In the genomic region with DNA sequence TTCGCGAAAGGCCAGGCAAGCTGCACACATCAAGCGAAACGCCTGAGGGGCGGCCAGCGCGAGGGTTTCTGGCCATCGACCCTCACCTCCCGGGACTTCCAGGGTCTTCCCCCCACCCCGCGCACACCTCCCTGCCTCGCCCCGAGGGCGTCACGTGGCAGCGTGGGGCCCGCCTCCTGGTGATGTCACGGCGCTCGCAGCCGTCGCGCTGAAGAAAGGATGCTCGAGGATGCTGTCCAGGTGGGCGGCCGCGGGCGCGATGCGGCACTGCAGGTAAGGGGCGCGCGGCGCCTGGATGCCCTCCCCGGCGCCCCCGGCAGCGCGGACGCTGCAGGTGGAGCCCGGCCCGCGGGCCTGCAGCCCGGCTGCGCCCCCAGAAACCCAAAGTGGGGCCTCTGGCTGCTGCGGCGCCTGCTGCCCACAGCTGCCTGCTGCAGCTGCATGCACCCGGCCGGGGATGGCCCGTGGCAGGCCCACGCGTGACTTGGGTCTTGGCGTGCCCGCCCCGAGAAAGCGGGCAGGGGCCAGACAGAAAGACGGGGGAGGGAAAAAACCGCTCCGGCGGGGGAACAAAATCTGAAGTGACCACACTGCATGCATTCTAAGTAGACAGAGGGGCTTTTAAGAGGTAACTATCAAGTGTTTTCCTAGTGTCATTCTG, we compare ENCODE assay signal across 8 cellular contexts. TPM values are rescaled to one million over a fixed set of nuclear protein-coding genes. Genes with fewer than 3 reads are reported as not detected.
DNase-seq lines count a peak whose midpoint lies in the region; ATAC-seq, FAIRE-seq and TF ChIP-seq lines count a peak whose summit lies in the region.

No MANE protein-coding gene starts in this region.

- peak; percentile 39 for DNase-seq in GM20000 (ENCODE audit: low spot score)
- peak; percentile 25 for DNase-seq in NCI-H774 (lab: John Stamatoyannopoulos, UW)
- DNase-seq in pancreas: peak in 2 of 6 donors; percentile 66 to 68
- no peak for DNase-seq in CD4-positive, alpha-beta T cell
- no peak for DNase-seq in RWPE1 (ENCODE audit: low spot score)
- no peak for DNase-seq in COLO829 (ENCODE audit: low spot score)

- H3K27me3 ChIP-seq in ACC112 (ENCODE audit: insufficient read depth, low read length) (no peaks in the 10 kb centered on the region), pancreas (peaks cover 0 to 9% (median 0%) of the 10 kb centered on the region in 4 donors)
- peaks cover 26% of the 10 kb centered on the region for H3K27me3 ChIP-seq in CD4-positive, alpha-beta T cell (ENCODE audit: control insufficient read depth, insufficient read depth, low read length)

- POLR2A ChIA-PET in CD4-positive, alpha-beta T cell (lab: Charles Lee): no interaction called here
- POLR2A ChIA-PET in RWPE1 (lab: Yijun Ruan, JAX; ENCODE audit: low non-redundant PET): no interaction called here

- ATAC-seq in esophagus mucosa: peak; percentile 49
- ATAC-seq in pancreas: peak in 3 of 4 donors; percentile 17 to 41 (median 28)
- no peak for ATAC-seq in CD4-positive, alpha-beta T cell (ENCODE audit: poor library complexity)

- no peak for FAIRE-seq in pancreas (lab: Jason Lieb, UNC)

- no peaks in the 10 kb centered on the region for H3K9me3 ChIP-seq in pancreas
- no peaks in the 10 kb centered on the region for H3K9me3 ChIP-seq in CD4-positive, alpha-beta T cell (ENCODE audit: control insufficient read depth, low read length)

- no peaks in the 10 kb centered on the region for H3K36me3 Mint-ChIP-seq in CD4-positive, alpha-beta T cell (ENCODE audit: low read depth)

- peaks cover 50% of the 10 kb centered on the region for H3K27me3 Mint-ChIP-seq in CD4-positive, alpha-beta T cell

- H3K79me2 ChIP-seq in ACC112 (ENCODE audit: control insufficient read depth, insufficient read depth, low read length, unreplicated experiment): peaks cover 2% of the 10 kb centered on the region

- no peak overlapping the region for H3K27ac Mint-ChIP-seq in CD4-positive, alpha-beta T cell

- H3K36me3 ChIP-seq in ACC112 (ENCODE audit: insufficient read depth, low read length) (no peaks in the 10 kb centered on the region), pancreas (no peaks in the 10 kb centered on the region)

- peak overlapping the region; percentile 89 for H3K27ac ChIP-seq in ACC112 (ENCODE audit: low read depth, low read length)
- no peak overlapping the region for H3K27ac ChIP-seq in pancreas
- H3K27ac ChIP-seq in CD4-positive, alpha-beta T cell (ENCODE audit: low read depth, low read length): no peak overlapping the region
- H3K27ac ChIP-seq in RWPE1: no peak overlapping the region

- intact Hi-C loops in pancreas (cut with DNase I): no loop called here
- intact Hi-C loops in CD4-positive, alpha-beta T cell (cut with DNase I, micrococcal nuclease): no loop called here

- CTCF ChIA-PET in CD4-positive, alpha-beta T cell (lab: Charles Lee): no interaction called here
- CTCF ChIA-PET in RWPE1 (lab: Yijun Ruan, JAX): no interaction called here

- H3K4me3 ChIP-seq in ACC112 (ENCODE audit: low read depth, low read length) (peak overlapping the region; percentile 95), pancreas (peak overlapping the region in 2 of 4 donors; percentile 6 to 18)

- H3K4me1 Mint-ChIP-seq in CD4-positive, alpha-beta T cell (ENCODE audit: low read depth): peaks cover 3% of the 10 kb centered on the region

- 30 to 40% methylated on average over 52 to 60 of the region's 60 CpGs for WGBS in pancreas, 2 donors

- peaks cover 22% of the 10 kb centered on the region for H3K4me1 ChIP-seq in ACC112 (ENCODE audit: control insufficient read depth, insufficient read depth, low read length, unreplicated experiment)
- no peaks in the 10 kb centered on the region for H3K4me1 ChIP-seq in pancreas

- peak overlapping the region; percentile 68 for H2AFZ ChIP-seq in ACC112 (ENCODE audit: low read length, unreplicated experiment)

- H3K9me3 Mint-ChIP-seq in CD4-positive, alpha-beta T cell: no peaks in the 10 kb centered on the region

- TF ChIP-seq CTCF in GM20000 (IDR thresholded peaks at IDR 0.05; ENCODE audit: extremely low read depth, missing control alignments) (no peak), pancreas (IDR thresholded peaks at IDR 0.05) (no peak), RWPE1 (conservative IDR thresholded peaks at IDR 0.05; ENCODE audit: low read depth) (no peak)
- TF ChIP-seq CTCF in CD4-positive, alpha-beta T cell (IDR thresholded peaks at IDR 0.05): no peak

- no peak overlapping the region for H3K4me3 Mint-ChIP-seq in CD4-positive, alpha-beta T cell

RNA-seq across cellular contexts. Expression of a gene that starts 1.6 kb away (rescaled TPM):
- total RNA-seq in esophagus mucosa (0.84 TPM), pancreas (1 to 10 TPM; 1.3 to 4.0 (median 2.4) TPM)
- 1 to 10 TPM in 1 of 2 donors, under 1 TPM in 1; 0.57 to 3.3 TPM for polyA plus RNA-seq in pancreas
- total RNA-seq in CD4-positive, alpha-beta T cell: not detected

Comparison
In these comparisons a context has a peak if more than half of its experiments do, and no peak if none do; other contexts are left out.
1. DNase-seq: peak in GM20000 (single experiment) and NCI-H774 (single experiment); none in CD4-positive, alpha-beta T cell (0 of 10), RWPE1 (single experiment) and COLO829 (single experiment).